In the genomic region with DNA sequence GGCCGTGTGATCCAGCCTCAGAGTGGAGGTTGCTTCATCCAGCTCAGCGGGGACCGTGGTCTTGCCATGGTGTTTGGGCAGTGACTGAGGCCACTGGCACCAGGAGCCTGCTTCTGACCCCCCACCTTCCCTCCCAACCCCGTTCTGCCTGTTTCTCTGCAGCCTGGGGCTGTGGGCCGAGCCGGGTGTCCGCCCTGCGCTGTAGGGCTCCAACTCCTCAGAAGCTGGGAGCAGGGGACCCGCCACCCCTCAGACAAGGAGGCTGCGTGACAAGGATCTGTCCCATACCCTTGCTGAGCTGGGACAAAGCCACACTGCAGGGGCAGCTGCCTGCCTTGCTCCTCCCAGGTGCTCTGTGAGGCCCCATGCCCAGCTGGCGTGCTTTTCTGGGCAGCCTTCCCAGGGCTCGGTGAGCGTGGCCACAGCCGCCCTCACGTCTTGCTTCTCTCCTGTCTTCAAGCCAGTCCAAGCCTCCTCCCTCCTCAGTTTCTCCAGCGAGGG, we compare ENCODE assay signal across 12 cellular contexts. TPM values are rescaled to one million over a fixed set of nuclear protein-coding genes. Genes with fewer than 3 reads are reported as not detected.
DNase-seq lines count a peak whose midpoint lies in the region; ATAC-seq, FAIRE-seq and TF ChIP-seq lines count a peak whose summit lies in the region.
"Had no signal": no experiment of that assay in that cellular context is flagged by ENCODE, and none has a peak within 500 bp of the region (broad histone marks: within the 10 kb centered on the region; RNA-seq: fewer than 3 reads in every experiment).

No MANE protein-coding gene starts in this region.

- in situ Hi-C loops in K562 (cut with MboI): no loop called here

- no peak for TF ChIP-seq EP300 in K562 (IDR thresholded peaks at IDR 0.05; ENCODE audit: low read length)

- ATAC-seq in K562: no peak
- ATAC-seq in HG02870 (IDR thresholded peaks at IDR 0.05; ENCODE audit: unreplicated experiment): no peak
- no peak for ATAC-seq in activated CD4-positive, CD25-positive, alpha-beta regulatory T cell treated with anti-CD3 and anti-CD28 coated beads, Interleukin-2, amount 50 U/mL, for 24 hours

- TF ChIP-seq CTCF in LNCaP clone FGC (IDR thresholded peaks at IDR 0.05; ENCODE audit: control insufficient read depth, extremely low read depth, insufficient read depth) (no peak), K562 (IDR thresholded peaks at IDR 0.05 in 2 of 3, conservative IDR thresholded peaks at IDR 0.05 in 1 of 3; ENCODE audit: insufficient read depth in 2 of 3, low read depth in 1 of 3, low read length in 3 of 3) (no peak), BE2C (IDR thresholded peaks at IDR 0.05; ENCODE audit: low read depth, low read length) (no peak)

- H3K4me2 ChIP-seq in K562 (ENCODE audit: insufficient read depth, low read length): no peak overlapping the region

- no peak overlapping the region for H3K4me3 ChIP-seq in LNCaP clone FGC (ENCODE audit: low read depth, low read length)
- H3K4me3 ChIP-seq in K562: no peak overlapping the region
- H3K4me3 ChIP-seq in skeletal muscle tissue (ENCODE audit: low read length in 3 of 3): peak overlapping the region in 1 of 3 donors; percentile 14
- H3K4me3 ChIP-seq in BE2C (ENCODE audit: low read depth, low read length): no peak overlapping the region

- no peak for FAIRE-seq in K562 (lab: Jason Lieb, UNC)
- FAIRE-seq: small intestine had no signal

- H3K4me1 ChIP-seq in K562 (replicated peaks in 1 of 2; ENCODE audit: control insufficient read depth in 2 of 2, insufficient read depth in 2 of 2, low read length in 2 of 2) (peaks cover 0 to 4% of the 10 kb centered on the region in 2 experiments; a peak in 1 of 5 replicates), skeletal muscle tissue (ENCODE audit: control insufficient read depth in 3 of 3, insufficient read depth in 3 of 3, low read length in 3 of 3) (peaks cover 26 to 41% (median 36%) of the 10 kb centered on the region in 3 donors), BE2C (no peaks in the 10 kb centered on the region)

- CTCF ChIA-PET in K562 (lab: Yijun Ruan, JAX; ENCODE audit: low intra/inter-chr PET ratio): interaction anchor here (1.9 kb wide), 1 partner anchor 221 kb away, joined by 9 read pairs; no protein-coding TSS in a partner anchor

- H3K9me1 ChIP-seq in K562 (ENCODE audit: control insufficient read depth, insufficient read depth, low read length): peaks cover 3% of the 10 kb centered on the region

- H3K9me3 ChIP-seq in K562 (replicated peaks; ENCODE audit: control insufficient read depth, insufficient read depth, low read depth, low read length) (no peaks in the 10 kb centered on the region), skeletal muscle tissue (ENCODE audit: control insufficient read depth in 3 of 3, low read length in 3 of 3) (no peaks in the 10 kb centered on the region), BE2C (no peaks in the 10 kb centered on the region)

- no peak for TF ChIP-seq POLR2A in K562 (conservative IDR thresholded peaks at IDR 0.05)

- H4K20me1 ChIP-seq in K562 (replicated peaks; ENCODE audit: control insufficient read depth, insufficient read depth, low read length): no peaks in the 10 kb centered on the region

- H3K36me3 ChIP-seq in K562 (ENCODE audit: control insufficient read depth, insufficient read depth, low read length) (peaks cover 10% of the 10 kb centered on the region; the same call in 1 of the 3 replicates), skeletal muscle tissue (ENCODE audit: control insufficient read depth in 3 of 3, insufficient read depth in 3 of 3, low read length in 3 of 3) (peaks cover 20 to 23% (median 21%) of the 10 kb centered on the region in 3 donors), BE2C (peaks cover 10% of the 10 kb centered on the region)

- H3K27ac ChIP-seq in K562 (ENCODE audit: extremely low read depth, low read depth, low read length): no peak overlapping the region
- H3K27ac ChIP-seq in skeletal muscle tissue (ENCODE audit: low read depth, low read length): peak overlapping the region; percentile 63

- no peaks in the 10 kb centered on the region for H3K79me2 ChIP-seq in K562 (ENCODE audit: control insufficient read depth, insufficient read depth, low read length)

- 78% methylated on average over 14 of the region's 16 CpGs for WGBS in K562 (ENCODE audit: insufficient coverage, low coverage, missing lambda C conversion rate)

- BruUV-seq in K562 (replicated peaks; lab: Mats Ljungman, UMichigan): no TSS peak

- intact Hi-C loops in K562 (cut with micrococcal nuclease): loop anchor here (5.0 kb wide), 1 partner anchor 98 kb away; no protein-coding TSS in a partner anchor

- POLR2A ChIA-PET in K562 (lab: Yijun Ruan, JAX): interaction anchor here (0.6 kb wide), 1 partner anchor 19 kb away, joined by 3 read pairs; no protein-coding TSS in a partner anchor

- TF ChIP-seq RAD21 in K562 (CRISPR knock-in tag; conservative IDR thresholded peaks at IDR 0.05 in 1 of 2, IDR thresholded peaks at IDR 0.05 in 1 of 2): no peak

- H3K9ac ChIP-seq in K562 (ENCODE audit: insufficient read depth in 1 of 2, low read depth in 2 of 2, low read length in 2 of 2): no peak overlapping the region; a peak in 1 of 4 replicates
- H3K9ac ChIP-seq in skeletal muscle tissue (ENCODE audit: low read depth in 1 of 3, low read length in 3 of 3): peak overlapping the region in 2 of 3 donors; percentile 45 to 54

- DNase-seq in LNCaP clone FGC (ENCODE audit: low read depth) (peak; percentile 78), K562 (ENCODE audit: extremely low read depth in 1 of 4, low spot score in 3 of 4) (no peak), inferior parietal cortex (ENCODE audit: extremely low spot score) (peak; percentile 22), BE2C (no peak), NCI-H1930 (lab: John Stamatoyannopoulos, UW) (no peak)
- DNase-seq: activated CD4-positive, alpha-beta T cell treated with anti-CD3 and anti-CD28 coated beads, Interleukin-2, amount 50 U/mL, for 1 hour; activated naive CD4-positive, alpha-beta T cell treated with anti-CD3 and anti-CD28 coated beads for 36 hours; small intestine; stimulated activated naive CD4-positive, alpha-beta T cell had no signal

- no peaks in the 10 kb centered on the region for H3K27me3 ChIP-seq in K562 (ENCODE audit: control insufficient read depth in 2 of 2, insufficient read depth in 2 of 2, low read length in 2 of 2)
- no peaks in the 10 kb centered on the region for H3K27me3 ChIP-seq in skeletal muscle tissue (ENCODE audit: control insufficient read depth in 3 of 3, insufficient read depth in 3 of 3, low read length in 3 of 3)
- H3K27me3 ChIP-seq in BE2C: no peaks in the 10 kb centered on the region

- H2AFZ ChIP-seq in K562 (ENCODE audit: low read depth, low read length): no peak overlapping the region

TF ChIP-seq in K562, 482 proteins besides CTCF, POLR2A, EP300 and RAD21 (continues in another document):
- TF ChIP-seq TCF15 (CRISPR knock-in tag; IDR thresholded peaks at IDR 0.05): no peak
- peak; percentile 67 for TF ChIP-seq RBM22 (IDR thresholded peaks at IDR 0.05; ENCODE audit: low read depth, low read length, poor library complexity, severe bottlenecking)
- no peak for TF ChIP-seq ZFP91 (CRISPR knock-in tag; IDR thresholded peaks at IDR 0.05)

RNA-seq across cellular contexts. Expression of gene ARFGAP3, which starts 11.7 kb away (rescaled TPM):
- total RNA-seq in K562 (2011; cell fraction: chromatin; rRNA removed; ENCODE audit: low replicate concordance): 20.5 and 26.2 TPM in 2 replicates
- total RNA-seq in K562 (2011; cell fraction: nucleolus; rRNA removed): 15.8 and 18.3 TPM in 2 replicates
- total RNA-seq in K562 (2011; cell fraction: nucleoplasm; rRNA removed): 17.1 and 19.2 TPM in 2 replicates
- total RNA-seq in K562 (2014; rRNA removed): 14.2 and 16.9 TPM in 2 replicates
- 23.0 and 24.9 TPM in 2 replicates for total RNA-seq in K562 (2014; rRNA removed; fragmentation: Illumina TruSeq; extraction: Trizol)
- total RNA-seq in K562 (2015; rRNA removed; fragmentation: Illumina TruSeq; extraction: Trizol): 19.3 and 19.5 TPM in 2 replicates
- 17.1 and 18.2 TPM in 2 replicates for total RNA-seq in K562 (2021)
- polyA plus RNA-seq in K562 (2011; rRNA removed): 26.5 and 27.6 TPM in 2 replicates
- 14.9 and 21.7 TPM in 2 replicates for polyA plus RNA-seq in K562 (2011; cell fraction: cytosol; rRNA removed)
- 14.5 and 18.6 TPM in 2 replicates for polyA plus RNA-seq in K562 (2011; cell fraction: nucleus; rRNA removed)
- polyA plus RNA-seq in K562 (2012): 17.4 and 27.0 TPM in 2 replicates
- 18.4 and 22.0 TPM in 2 replicates for polyA plus RNA-seq in K562 (2014; fragmentation: Illumina TruSeq; extraction: Trizol)
- polyA plus RNA-seq in K562 (2014; fragmentation: Nextera tagmentation; extraction: Ambion mirVana): 10 to 100 TPM; 25.5 to 31.9 TPM
- 20.1 and 22.7 TPM in 2 replicates for polyA plus RNA-seq in K562 (2014; rRNA removed)
- polyA minus RNA-seq in K562 (2011; rRNA and poly(A)+ RNA removed): 27.1 and 29.5 TPM in 2 replicates
- 13.4 and 20.8 TPM in 2 replicates for polyA minus RNA-seq in K562 (2011; cell fraction: cytosol; rRNA and poly(A)+ RNA removed)
- polyA minus RNA-seq in K562 (2011; cell fraction: nucleus; rRNA and poly(A)+ RNA removed): 7.0 and 15.8 TPM in 2 replicates
- 32.9 TPM for total RNA-seq in skeletal muscle tissue
- 14.9 TPM for polyA plus RNA-seq in BE2C (2012; ENCODE audit: insufficient read depth, insufficient read length, low read depth)

Comparison
In these comparisons a context has a peak if more than half of its experiments do, and no peak if none do; other contexts are left out.
1. DNase-seq: peak in LNCaP clone FGC (single experiment) and inferior parietal cortex (single experiment); none in K562 (0 of 4), BE2C (single experiment) and NCI-H1930 (0 of 2).
2. H3K9ac ChIP-seq: peak in skeletal muscle tissue (2 of 3); none in K562 (0 of 2).